ENCODE assay signal across 28 cellular contexts in the genomic region with DNA sequence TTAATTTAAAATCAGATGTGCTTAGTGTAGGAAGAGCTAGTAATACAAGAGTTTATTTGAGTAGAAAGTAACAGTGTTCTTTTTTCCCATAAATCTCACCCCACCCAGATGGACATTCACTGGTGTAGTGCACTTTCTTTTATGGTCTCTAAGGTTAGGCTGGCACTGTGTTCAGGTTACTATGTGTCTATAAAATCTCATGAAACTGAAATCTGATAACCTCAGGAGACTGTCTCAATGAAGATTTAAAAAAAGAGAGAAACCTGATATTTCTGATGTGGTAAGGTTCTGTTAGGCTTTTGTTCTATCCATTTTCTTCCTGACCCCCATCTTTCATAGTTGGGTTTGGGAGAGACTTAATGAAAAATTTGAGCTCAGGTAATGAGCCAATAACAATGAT.
"Had no signal": no experiment of that assay in that cellular context is flagged by ENCODE, and none has a peak within 500 bp of the region (broad histone marks: within the 10 kb centered on the region; RNA-seq: fewer than 3 reads in every experiment).

No MANE protein-coding gene starts in this region.

- H3K36me3 ChIP-seq: adrenal gland, breast epithelium, MG63, SJCRH30 had no signal

- H3K4me3 ChIP-seq: adrenal gland, body of pancreas, breast epithelium, MG63, SJCRH30, SK-N-MC had no signal

- ATAC-seq: activated CD4-positive, alpha-beta T cell treated with anti-CD3 and anti-CD28 coated beads for 36 hours; activated CD4-positive, CD25-positive, alpha-beta regulatory T cell treated with anti-CD3 and anti-CD28 coated beads, Interleukin-2, amount 50 U/mL, for 24 hours; activated CD8-positive, alpha-beta T cell treated with anti-CD3 and anti-CD28 coated beads, Interleukin-2, amount 10 ng/mL, durations not matched to agents 7 days and 5 days; activated naive CD4-positive, alpha-beta T cell treated with anti-CD3 and anti-CD28 coated beads, Interleukin-2, amount 50 U/mL, for 72 hours; body of pancreas; Panc1; WTC11 had no signal

- H3K4me1 ChIP-seq: adrenal gland, body of pancreas, breast epithelium, SJCRH30 had no signal

- H3K27ac ChIP-seq: adrenal gland, body of pancreas, breast epithelium, SJCRH30, SK-N-MC had no signal

- DNase-seq: activated CD4-positive, alpha-beta T cell treated with anti-CD3 and anti-CD28 coated beads for 36 hours; activated CD4-positive, alpha-beta T cell treated with anti-CD3 and anti-CD28 coated beads, Interleukin-2, amount 10 ng/mL, durations not matched to agents 7 days and 5 days; activated CD4-positive, alpha-beta T cell treated with anti-CD3 and anti-CD28 coated beads, Interleukin-2, amount 50 U/mL, for 48 hours; activated CD8-positive, alpha-beta T cell treated with anti-CD3 and anti-CD28 coated beads, Interleukin-2, amount 10 ng/mL, durations not matched to agents 7 days and 5 days; activated gamma-delta T cell; activated naive CD4-positive, alpha-beta T cell treated with Interleukin-2 at 50 U/mL for 16 hours; activated T-cell treated with anti-CD3 and anti-CD28 coated beads, Interleukin-2, amount 50 U/mL, for 24 hours; adrenal gland; body of pancreas; Kasumi-1; KG1; MG63; MV-4-11; NCI-H1092; NCI-H1417 treated with DMSO at 0.1 percent for 48 hours; NCI-H187 treated with DMSO at 0.1 percent for 48 hours; NCI-H2081; NCI-H510A treated with DMSO at 0.1 percent for 48 hours; NCI-H526 treated with DMSO at 0.1 percent for 48 hours; NCI-H82; SHP77; SJCRH30 had no signal

- H3K9me3 ChIP-seq: adrenal gland, body of pancreas, breast epithelium, MG63, SJCRH30 had no signal

- H3K27me3 ChIP-seq: adrenal gland, body of pancreas, breast epithelium, MG63, SJCRH30 had no signal
